1 cellular context compared by ENCODE assay signal in the genomic region with DNA sequence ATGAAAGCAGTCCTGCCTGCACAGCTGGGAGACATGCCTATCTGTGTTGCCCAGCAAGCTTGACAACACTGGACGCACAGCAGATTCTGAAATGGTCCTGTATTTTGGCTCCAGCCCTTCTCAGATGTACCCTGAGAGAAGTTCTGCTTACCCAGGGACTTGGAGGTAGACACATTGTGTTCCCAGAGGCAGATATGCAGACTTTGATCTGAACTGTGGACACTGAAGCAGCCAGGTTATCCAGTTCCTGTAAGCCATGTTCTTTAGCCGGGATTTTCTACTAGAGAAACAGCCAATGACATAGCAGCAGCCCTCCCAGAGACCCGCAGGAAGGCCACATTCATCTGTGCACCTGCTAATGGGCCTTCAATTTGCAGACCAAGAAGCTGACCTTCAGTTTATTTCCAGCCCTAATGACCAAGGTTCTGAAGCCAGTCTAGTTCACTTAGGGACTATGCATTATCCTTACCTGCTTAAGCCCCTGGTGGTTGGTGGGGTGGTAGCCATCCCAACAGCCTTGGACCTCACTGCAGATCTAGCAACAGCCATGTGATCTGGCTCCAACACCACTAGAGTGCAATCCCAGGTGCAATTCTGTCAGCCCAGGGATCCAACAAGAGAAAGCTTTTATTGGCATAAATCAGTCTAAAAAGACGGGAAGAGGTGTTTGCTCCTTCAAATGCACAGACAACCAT.
TF ChIP-seq lines count a peak whose summit lies in the region.

No MANE protein-coding gene starts in this region.

TF ChIP-seq in HCT116, 20 proteins besides CTCF, POLR2A, EP300 and RAD21 (continued from another document):
- TF ChIP-seq REST (IDR thresholded peaks at IDR 0.05; ENCODE audit: low read depth) = no peak
TF ChIP-seq in HCT116: peak in this region for 0.
